ENCODE assay signal across 1 cellular context in genomic region chr7:6658618-6659345, GRCh38.
TF ChIP-seq lines count a peak whose summit lies in the region.

No MANE protein-coding gene starts in this region.

TF ChIP-seq in SK-N-SH treated with all-trans-retinoic acid at 6 μM for 48 hours, 23 proteins besides CTCF, POLR2A, EP300 and RAD21 (continued from another document):
- TF ChIP-seq, protein P1, sequence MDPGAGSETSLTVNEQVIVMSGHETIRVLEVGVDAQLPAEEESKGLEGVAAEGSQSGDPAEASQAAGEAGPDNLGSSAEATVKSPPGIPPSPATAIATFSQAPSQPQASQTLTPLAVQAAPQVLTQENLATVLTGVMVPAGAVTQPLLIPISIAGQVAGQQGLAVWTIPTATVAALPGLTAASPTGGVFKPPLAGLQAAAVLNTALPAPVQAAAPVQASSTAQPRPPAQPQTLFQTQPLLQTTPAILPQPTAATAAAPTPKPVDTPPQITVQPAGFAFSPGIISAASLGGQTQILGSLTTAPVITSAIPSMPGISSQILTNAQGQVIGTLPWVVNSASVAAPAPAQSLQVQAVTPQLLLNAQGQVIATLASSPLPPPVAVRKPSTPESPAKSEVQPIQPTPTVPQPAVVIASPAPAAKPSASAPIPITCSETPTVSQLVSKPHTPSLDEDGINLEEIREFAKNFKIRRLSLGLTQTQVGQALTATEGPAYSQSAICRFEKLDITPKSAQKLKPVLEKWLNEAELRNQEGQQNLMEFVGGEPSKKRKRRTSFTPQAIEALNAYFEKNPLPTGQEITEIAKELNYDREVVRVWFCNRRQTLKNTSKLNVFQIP (CRISPR knock-in tag; IDR thresholded peaks at IDR 0.05; ENCODE audit: borderline replicate concordance, low read depth) = no peak
- TF ChIP-seq TOX (CRISPR knock-in tag; IDR thresholded peaks at IDR 0.05; ENCODE audit: borderline replicate concordance) = no peak
